In genomic region chr2:33318456-33318855, GRCh38 we compare ENCODE assay signal across 4 cellular contexts.
"Had no signal": no experiment of that assay in that cellular context is flagged by ENCODE, and none has a peak within 500 bp of the region (broad histone marks: within the 10 kb centered on the region; RNA-seq: fewer than 3 reads in every experiment).

No MANE protein-coding gene starts in this region.

- H3K4me3 Mint-ChIP-seq: GM23338, H9 had no signal

- H3K9me3 Mint-ChIP-seq: GM23338, H9 had no signal

- ATAC-seq: GM23338 had no signal

- H3K27ac Mint-ChIP-seq: GM23338, H9 had no signal

- H3K4me3 ChIP-seq: GM23338 had no signal

- H3K4me1 Mint-ChIP-seq: GM23338, H9 had no signal

- DNase-seq: H9, HCEC 1CT, IMR-90 had no signal
